8 cellular contexts compared by ENCODE assay signal in the genomic region with DNA sequence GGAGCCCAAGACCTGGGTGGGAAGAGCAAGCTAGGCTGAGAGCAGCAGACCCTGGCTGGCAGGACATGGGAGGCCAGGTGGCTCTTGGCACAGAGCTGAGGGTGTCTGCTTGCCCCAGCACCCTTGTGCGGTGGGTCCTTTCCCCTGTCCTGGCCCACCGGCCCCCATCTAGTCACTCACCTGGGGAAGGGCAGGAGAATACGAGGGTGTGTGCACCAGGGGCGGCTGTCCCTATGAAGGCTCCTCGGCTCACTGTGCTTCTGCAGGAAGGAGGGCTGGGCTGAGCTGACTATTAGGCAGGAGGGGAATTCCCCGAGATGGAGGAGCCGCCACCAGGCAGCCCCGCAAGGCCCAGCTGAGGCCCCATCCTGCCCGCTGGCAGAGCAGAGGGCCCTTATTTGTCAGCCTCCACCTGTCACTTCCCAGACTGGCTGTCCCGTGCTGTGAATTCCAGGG. TPM values are rescaled to one million over a fixed set of nuclear protein-coding genes. Genes with fewer than 3 reads are reported as not detected.
A peak's percentile ranks its signal among the peaks of the same experiment; 100 is the strongest.
DNase-seq lines count a peak whose midpoint lies in the region; ATAC-seq and TF ChIP-seq lines count a peak whose summit lies in the region.

No MANE protein-coding gene starts in this region.

- peak; percentile 82 for TF ChIP-seq POLR2A in GM19193 (IDR thresholded peaks at IDR 0.05; ENCODE audit: extremely low read depth, insufficient read depth, insufficient read length)
- no peak for TF ChIP-seq POLR2A in erythroblast (IDR thresholded peaks at IDR 0.05; ENCODE audit: low read length)

- peaks cover 23% of the 10 kb centered on the region for H3K4me1 ChIP-seq in foreskin keratinocyte

- peak overlapping the region; percentile 99 for H3K27ac ChIP-seq in foreskin keratinocyte

- TF ChIP-seq CTCF in foreskin keratinocyte (conservative IDR thresholded peaks at IDR 0.05) = no peak

- ATAC-seq in HG03108 (IDR thresholded peaks at IDR 0.05; ENCODE audit: unreplicated experiment) (peak; percentile 73), foreskin keratinocyte (peak; percentile 69), left lobe of liver (no peak)

- no peaks in the 10 kb centered on the region for H3K27me3 ChIP-seq in foreskin keratinocyte

- peak; percentile 63 to 74 for DNase-seq in activated CD4-positive, alpha-beta T cell treated with anti-CD3 and anti-CD28 coated beads for 4 hours
- DNase-seq in foreskin keratinocyte (no peak), erythroblast (lab: John Stamatoyannopoulos, UW) (no peak), left lobe of liver (ENCODE audit: low spot score) (no peak), GF-D8 (lab: John Stamatoyannopoulos, UW) (no peak)
- peak; percentile 46 to 56 for DNase-seq in stimulated activated CD8-positive, alpha-beta memory T cell treated with anti-CD3 and anti-CD28 coated beads, Interleukin-7, amount 100 ng/mL, for 4 hours (ENCODE audit: low read depth in 2 of 2)

RNA-seq across cellular contexts. Expression of a gene that starts 6.1 kb away (rescaled TPM):
- total RNA-seq in foreskin keratinocyte (128 and 133 TPM in 2 replicates), left lobe of liver (74.5 TPM)
- 96.5 and 98.1 TPM in 2 replicates for polyA plus RNA-seq in foreskin keratinocyte

Comparison
In these comparisons a context has a peak if more than half of its experiments do, and no peak if none do; other contexts are left out.
1. DNase-seq: peak in activated CD4-positive, alpha-beta T cell treated with anti-CD3 and anti-CD28 coated beads for 4 hours (2 of 2) and stimulated activated CD8-positive, alpha-beta memory T cell treated with anti-CD3 and anti-CD28 coated beads, Interleukin-7, amount 100 ng/mL, for 4 hours (2 of 2); none in foreskin keratinocyte (0 of 2), erythroblast (0 of 2), left lobe of liver (single experiment) and GF-D8 (single experiment).